1 cellular context compared by ENCODE assay signal in genomic region chr5:153267506-153267905, GRCh38.
TF ChIP-seq lines count a peak whose summit lies in the region.

No MANE protein-coding gene starts in this region.

TF ChIP-seq in GM23338, 12 proteins besides CTCF, POLR2A, EP300 and RAD21 (continued from another document):
- no peak for TF ChIP-seq ZNF462 (CRISPR knock-in tag; IDR thresholded peaks at IDR 0.05)
